12 cellular contexts compared by ENCODE assay signal in genomic region chr5:150394103-150394502, GRCh38. TPM values are rescaled to one million over a fixed set of nuclear protein-coding genes. Genes with fewer than 3 reads are reported as not detected.
A peak's percentile ranks its signal among the peaks of the same experiment; 100 is the strongest.
DNase-seq lines count a peak whose midpoint lies in the region; ATAC-seq lines count a peak whose summit lies in the region.
"Had no signal": no experiment of that assay in that cellular context is flagged by ENCODE, and none has a peak within 500 bp of the region (broad histone marks: within the 10 kb centered on the region; RNA-seq: fewer than 3 reads in every experiment).

No MANE protein-coding gene starts in this region.

- ATAC-seq in HG02870 (IDR thresholded peaks at IDR 0.05; ENCODE audit: unreplicated experiment) = peak; percentile 62
- no peak for ATAC-seq in stimulated activated memory B cell treated with anti-CD40 and anti-IgM and Interleukin-4, amounts not matched to agents 10 μg/mL and 1 μg/mL and 100 μg/mL, for 72 hours
- ATAC-seq: lower lobe of right lung, psoas muscle had no signal

- in situ Hi-C loops in ACHN (cut with HindIII; ENCODE audit: low pct_ligation_motif_present, low pct_unique_long_range_greater_than_20kb, low sequenced_read_pairs) = no loop called here

- H3K4me3 Mint-ChIP-seq in activated CD4-positive, alpha-beta memory T cell treated with anti-CD3 and anti-CD28 coated beads for 36 hours = no peak overlapping the region
- H3K4me3 Mint-ChIP-seq in activated CD4-positive, alpha-beta memory T cell treated with anti-CD3 and anti-CD28 coated beads, Interleukin-2, amount 10 ng/mL, durations not matched to agents 7 days and 5 days = no peak overlapping the region
- H3K4me3 Mint-ChIP-seq in stimulated activated memory B cell treated with anti-CD40 and anti-IgM and Interleukin-4, amounts not matched to agents 10 μg/mL and 1 μg/mL and 100 μg/mL, for 72 hours = no peak overlapping the region

- H3K27me3 Mint-ChIP-seq in activated CD4-positive, alpha-beta memory T cell treated with anti-CD3 and anti-CD28 coated beads for 36 hours = no peaks in the 10 kb centered on the region
- H3K27me3 Mint-ChIP-seq in activated CD4-positive, alpha-beta memory T cell treated with anti-CD3 and anti-CD28 coated beads, Interleukin-2, amount 10 ng/mL, durations not matched to agents 7 days and 5 days = no peaks in the 10 kb centered on the region
- no peaks in the 10 kb centered on the region for H3K27me3 Mint-ChIP-seq in stimulated activated memory B cell treated with anti-CD40 and anti-IgM and Interleukin-4, amounts not matched to agents 10 μg/mL and 1 μg/mL and 100 μg/mL, for 72 hours

- peaks cover 42% of the 10 kb centered on the region for H3K36me3 Mint-ChIP-seq in activated CD4-positive, alpha-beta memory T cell treated with anti-CD3 and anti-CD28 coated beads for 36 hours
- peaks cover 50% of the 10 kb centered on the region for H3K36me3 Mint-ChIP-seq in activated CD4-positive, alpha-beta memory T cell treated with anti-CD3 and anti-CD28 coated beads, Interleukin-2, amount 10 ng/mL, durations not matched to agents 7 days and 5 days (ENCODE audit: low read depth)
- H3K36me3 Mint-ChIP-seq in stimulated activated memory B cell treated with anti-CD40 and anti-IgM and Interleukin-4, amounts not matched to agents 10 μg/mL and 1 μg/mL and 100 μg/mL, for 72 hours = peaks cover 57% of the 10 kb centered on the region

- intact Hi-C loops in activated CD4-positive, alpha-beta memory T cell treated with anti-CD3 and anti-CD28 coated beads for 36 hours (cut with micrococcal nuclease) = no loop called here

- CTCF ChIA-PET in activated CD4-positive, alpha-beta memory T cell treated with anti-CD3 and anti-CD28 coated beads for 36 hours (lab: Charles Lee) = interaction anchor here (1.4 kb wide), 2 partner anchors 19 to 42 kb away, joined by 3 to 4 read pairs; partner anchors contain the start of gene CD74
- CTCF ChIA-PET in activated CD4-positive, alpha-beta memory T cell treated with anti-CD3 and anti-CD28 coated beads, Interleukin-2, amount 10 ng/mL, durations not matched to agents 7 days and 5 days (lab: Charles Lee) = no interaction called here

- no peaks in the 10 kb centered on the region for H3K4me1 Mint-ChIP-seq in activated CD4-positive, alpha-beta memory T cell treated with anti-CD3 and anti-CD28 coated beads for 36 hours (ENCODE audit: low read depth)
- H3K4me1 Mint-ChIP-seq in activated CD4-positive, alpha-beta memory T cell treated with anti-CD3 and anti-CD28 coated beads, Interleukin-2, amount 10 ng/mL, durations not matched to agents 7 days and 5 days = no peaks in the 10 kb centered on the region
- H3K4me1 Mint-ChIP-seq in stimulated activated memory B cell treated with anti-CD40 and anti-IgM and Interleukin-4, amounts not matched to agents 10 μg/mL and 1 μg/mL and 100 μg/mL, for 72 hours = peaks cover 16% of the 10 kb centered on the region

- POLR2A ChIA-PET in activated CD4-positive, alpha-beta memory T cell treated with anti-CD3 and anti-CD28 coated beads for 36 hours (lab: Charles Lee) = no interaction called here
- POLR2A ChIA-PET in activated CD4-positive, alpha-beta memory T cell treated with anti-CD3 and anti-CD28 coated beads, Interleukin-2, amount 10 ng/mL, durations not matched to agents 7 days and 5 days (lab: Charles Lee) = interaction anchor here (1.2 kb wide), 1 partner anchor 11 kb away, joined by 6 read pairs; no protein-coding TSS in a partner anchor

- no peak for DNase-seq in activated CD4-positive, alpha-beta memory T cell treated with anti-CD3 and anti-CD28 coated beads for 36 hours
- no peak for DNase-seq in activated CD4-positive, alpha-beta memory T cell treated with anti-CD3 and anti-CD28 coated beads, Interleukin-2, amount 10 ng/mL, durations not matched to agents 7 days and 5 days
- DNase-seq in amniotic epithelial cell (ENCODE audit: low read depth) (peak; percentile 16), NAMALWA (ENCODE audit: low spot score) (no peak), CD1c-positive myeloid dendritic cell (ENCODE audit: extremely low spot score) (no peak), ACHN (no peak)
- DNase-seq: DMS79, lower lobe of right lung, NCI-H2029 had no signal

- no peaks in the 10 kb centered on the region for H3K9me3 Mint-ChIP-seq in activated CD4-positive, alpha-beta memory T cell treated with anti-CD3 and anti-CD28 coated beads for 36 hours
- no peaks in the 10 kb centered on the region for H3K9me3 Mint-ChIP-seq in activated CD4-positive, alpha-beta memory T cell treated with anti-CD3 and anti-CD28 coated beads, Interleukin-2, amount 10 ng/mL, durations not matched to agents 7 days and 5 days
- H3K9me3 Mint-ChIP-seq in stimulated activated memory B cell treated with anti-CD40 and anti-IgM and Interleukin-4, amounts not matched to agents 10 μg/mL and 1 μg/mL and 100 μg/mL, for 72 hours = no peaks in the 10 kb centered on the region

- H3K27ac Mint-ChIP-seq in activated CD4-positive, alpha-beta memory T cell treated with anti-CD3 and anti-CD28 coated beads for 36 hours = peak overlapping the region; percentile 24
- no peak overlapping the region for H3K27ac Mint-ChIP-seq in activated CD4-positive, alpha-beta memory T cell treated with anti-CD3 and anti-CD28 coated beads, Interleukin-2, amount 10 ng/mL, durations not matched to agents 7 days and 5 days
- H3K27ac Mint-ChIP-seq in stimulated activated memory B cell treated with anti-CD40 and anti-IgM and Interleukin-4, amounts not matched to agents 10 μg/mL and 1 μg/mL and 100 μg/mL, for 72 hours = peak overlapping the region; percentile 62

RNA-seq across cellular contexts. Expression of gene CD74, which starts 18.6 kb away (rescaled TPM):
- 100 to 1,000 TPM; 251 to 254 TPM for total RNA-seq in activated CD4-positive, alpha-beta memory T cell treated with anti-CD3 and anti-CD28 coated beads for 36 hours
- 1,000 to 10,000 TPM; 1,158 to 1,180 TPM for total RNA-seq in activated CD4-positive, alpha-beta memory T cell treated with anti-CD3 and anti-CD28 coated beads, Interleukin-2, amount 10 ng/mL, durations not matched to agents 7 days and 5 days

RNA-seq across cellular contexts. Expression of gene TCOF1, which starts 36.6 kb away (rescaled TPM):
- 10 to 100 TPM; 91.3 to 95.0 TPM for total RNA-seq in activated CD4-positive, alpha-beta memory T cell treated with anti-CD3 and anti-CD28 coated beads for 36 hours
- total RNA-seq in activated CD4-positive, alpha-beta memory T cell treated with anti-CD3 and anti-CD28 coated beads, Interleukin-2, amount 10 ng/mL, durations not matched to agents 7 days and 5 days = 10 to 100 TPM; 52.8 to 53.0 TPM

RNA-seq across cellular contexts. Expression of gene RPS14, which starts 55.4 kb away (rescaled TPM):
- 1,000 to 10,000 TPM; 3,748 to 3,882 TPM for total RNA-seq in activated CD4-positive, alpha-beta memory T cell treated with anti-CD3 and anti-CD28 coated beads for 36 hours
- 1,000 to 10,000 TPM; 2,316 to 2,367 TPM for total RNA-seq in activated CD4-positive, alpha-beta memory T cell treated with anti-CD3 and anti-CD28 coated beads, Interleukin-2, amount 10 ng/mL, durations not matched to agents 7 days and 5 days

Comparison
In these comparisons a context has a peak if more than half of its experiments do, and no peak if none do; other contexts are left out.
1. RNA of gene CD74, which starts 18.6 kb away (total RNA-seq): 1,158 to 1,180 TPM in activated CD4-positive, alpha-beta memory T cell treated with anti-CD3 and anti-CD28 coated beads, Interleukin-2, amount 10 ng/mL, durations not matched to agents 7 days and 5 days; 251 to 254 TPM in activated CD4-positive, alpha-beta memory T cell treated with anti-CD3 and anti-CD28 coated beads for 36 hours; every median in the first group is over 4 times any median in the second.